ENCODE assay signal across 18 cellular contexts in genomic region chr14:49857427-49858003, GRCh38.
DNase-seq lines count a peak whose midpoint lies in the region; ATAC-seq and TF ChIP-seq lines count a peak whose summit lies in the region.
"Had no signal": no experiment of that assay in that cellular context is flagged by ENCODE, and none has a peak within 500 bp of the region (broad histone marks: within the 10 kb centered on the region; RNA-seq: fewer than 3 reads in every experiment).

No MANE protein-coding gene starts in this region.

- DNase-seq in AG10803 (ENCODE audit: low read depth) (peak; percentile 34), EH (ENCODE audit: low read depth) (peak; percentile 87), RPMI8226 (peak; percentile 12), memory B cell (ENCODE audit: low spot score in 2 of 2) (no peak), NCI-H1092 (lab: John Stamatoyannopoulos, UW) (no peak), middle frontal gyrus (ENCODE audit: extremely low spot score, low spot score) (no peak)
- no peak for DNase-seq in effector CD8-positive, alpha-beta T cell (lab: John Stamatoyannopoulos, UW)
- DNase-seq: activated CD8-positive, alpha-beta memory T cell treated with anti-CD3 and anti-CD28 coated beads for 24 hours; activated naive CD4-positive, alpha-beta T cell; BE2C; DND-41; endodermal cell; foreskin fibroblast; NCI-H1930; ovary had no signal

- peaks cover 1% of the 10 kb centered on the region for H3K36me3 Mint-ChIP-seq in memory B cell

- H3K4me1 Mint-ChIP-seq in memory B cell = peaks cover 19% of the 10 kb centered on the region

- H3K9me3 Mint-ChIP-seq in memory B cell = peaks cover 2% of the 10 kb centered on the region
- H3K9me3 Mint-ChIP-seq: endodermal cell had no signal

- no peak for TF ChIP-seq CTCF in AG10803 (conservative IDR thresholded peaks at IDR 0.05; ENCODE audit: low read length)

- H3K27me3 Mint-ChIP-seq in memory B cell = no peaks in the 10 kb centered on the region

- ATAC-seq in memory B cell (ENCODE audit: low read depth) (no peak), GM18858 (IDR thresholded peaks at IDR 0.05; ENCODE audit: unreplicated experiment) (no peak)

- H3K4me3 Mint-ChIP-seq in memory B cell = no peak overlapping the region
- H3K4me3 Mint-ChIP-seq: endodermal cell had no signal

- peak overlapping the region; percentile 69 for H3K27ac Mint-ChIP-seq in memory B cell
- H3K27ac Mint-ChIP-seq: endodermal cell had no signal

- H3K4me3 ChIP-seq in AG10803 (ENCODE audit: low read length) = no peak overlapping the region
- H3K4me3 ChIP-seq: ovary, SJSA1, thoracic aorta had no signal

Comparison
In these comparisons a context has a peak if more than half of its experiments do, and no peak if none do; other contexts are left out.
1. DNase-seq: peak in AG10803 (single experiment), EH (single experiment) and RPMI8226 (single experiment); none in memory B cell (0 of 2), effector CD8-positive, alpha-beta T cell (single experiment), NCI-H1092 (single experiment) and middle frontal gyrus (single experiment).